8 cellular contexts compared by ENCODE assay signal in the genomic region with DNA sequence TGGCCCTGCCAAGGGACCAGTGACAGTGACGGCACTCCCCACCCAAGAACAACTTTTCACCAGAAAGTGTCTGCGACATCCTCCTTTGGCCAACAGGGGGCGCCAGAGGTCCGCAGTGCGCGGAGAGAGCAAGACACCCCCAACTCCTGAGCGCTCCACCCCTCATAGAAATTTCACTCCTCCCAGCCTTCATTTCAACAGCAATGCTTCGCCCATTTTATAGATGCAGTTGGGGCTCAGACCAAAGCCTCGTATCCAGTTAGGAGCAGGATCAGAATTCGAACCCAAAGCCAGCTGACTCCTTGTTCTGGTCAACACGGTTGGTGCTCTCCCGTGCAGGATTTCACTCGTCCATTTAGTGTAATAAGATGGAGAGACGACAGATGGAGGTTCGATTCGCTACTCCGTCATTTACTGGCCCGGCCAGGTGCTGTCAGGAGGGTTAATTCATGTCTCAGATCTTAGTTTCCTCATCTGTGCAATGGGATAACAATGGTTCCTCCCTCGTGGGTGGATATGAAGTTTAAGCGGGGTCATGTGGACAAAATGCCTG. TPM values are rescaled to one million over a fixed set of nuclear protein-coding genes. Genes with fewer than 3 reads are reported as not detected.
DNase-seq lines count a peak whose midpoint lies in the region; ATAC-seq and TF ChIP-seq lines count a peak whose summit lies in the region.

No MANE protein-coding gene starts in this region.

- DNase-seq in AG10803 (ENCODE audit: low read depth) (peak; percentile 50), HCEC 1CT (peak; percentile 51), NCI-H748 treated with DMSO at 0.1 percent for 48 hours (lab: John Stamatoyannopoulos, UW) (peak; percentile 44), dermis blood vessel endothelial cell (peak; percentile 80), lower lobe of right lung (peak; percentile 80)
- peak; percentile 90 to 92 for DNase-seq in activated CD4-positive, alpha-beta T cell treated with anti-CD3 and anti-CD28 coated beads, Interleukin-2, amount 50 U/mL, for 48 hours
- DNase-seq in stimulated activated CD8-positive, alpha-beta memory T cell treated with anti-CD3 and anti-CD28 coated beads, Interleukin-12 subunit alpha, Interleukin-12 subunit beta, amount 100 ng/mL, for 1 hour (ENCODE audit: low read depth) = peak; percentile 75

- no peaks in the 10 kb centered on the region for H3K27me3 ChIP-seq in lower lobe of right lung (ENCODE audit: low read depth)

- intact Hi-C loops in lower lobe of right lung (cut with DNase I) = loop anchor here (10.0 kb wide), 1 partner anchor 131 kb away; the partner anchor contains the start of gene UNC119B

- peaks cover 15% of the 10 kb centered on the region for H3K36me3 ChIP-seq in lower lobe of right lung

- H3K4me3 ChIP-seq in AG10803 (ENCODE audit: low read length) = peak overlapping the region; percentile 18
- no peak overlapping the region for H3K4me3 ChIP-seq in lower lobe of right lung

- TF ChIP-seq CTCF in AG10803 (conservative IDR thresholded peaks at IDR 0.05; ENCODE audit: low read length) = peak; percentile 87
- peak; percentile 88 for TF ChIP-seq CTCF in lower lobe of right lung (IDR thresholded peaks at IDR 0.05)

- ATAC-seq in lower lobe of right lung = peak; percentile 52 to 67
- no peak for ATAC-seq in GM21526 (IDR thresholded peaks at IDR 0.05; ENCODE audit: low FRiP score, unreplicated experiment)

- H3K9me3 ChIP-seq in lower lobe of right lung = no peaks in the 10 kb centered on the region

- no peak overlapping the region for H3K27ac ChIP-seq in lower lobe of right lung

- peaks cover 41% of the 10 kb centered on the region for H3K4me1 ChIP-seq in lower lobe of right lung

RNA-seq across cellular contexts. Expression of gene POP5, which starts 2.4 kb away (rescaled TPM):
- total RNA-seq in dermis blood vessel endothelial cell (28.6 and 35.2 TPM in 2 replicates), lower lobe of right lung (39.5 TPM)

RNA-seq across cellular contexts. Expression of gene RNF10, which starts 49.4 kb away (rescaled TPM):
- 118 and 308 TPM in 2 replicates for total RNA-seq in dermis blood vessel endothelial cell
- total RNA-seq in lower lobe of right lung = 175 TPM

RNA-seq across cellular contexts. Expression of gene COQ5, which starts 54.6 kb away (rescaled TPM):
- 30.3 and 34.9 TPM in 2 replicates for total RNA-seq in dermis blood vessel endothelial cell
- 24.1 TPM for total RNA-seq in lower lobe of right lung

RNA-seq across cellular contexts. Expression of gene CABP1, which starts 56.9 kb away (rescaled TPM):
- total RNA-seq in dermis blood vessel endothelial cell (0.17 TPM in 1 of 2 replicates, not detected in the other), lower lobe of right lung (0.30 TPM)
